In the genomic region with DNA sequence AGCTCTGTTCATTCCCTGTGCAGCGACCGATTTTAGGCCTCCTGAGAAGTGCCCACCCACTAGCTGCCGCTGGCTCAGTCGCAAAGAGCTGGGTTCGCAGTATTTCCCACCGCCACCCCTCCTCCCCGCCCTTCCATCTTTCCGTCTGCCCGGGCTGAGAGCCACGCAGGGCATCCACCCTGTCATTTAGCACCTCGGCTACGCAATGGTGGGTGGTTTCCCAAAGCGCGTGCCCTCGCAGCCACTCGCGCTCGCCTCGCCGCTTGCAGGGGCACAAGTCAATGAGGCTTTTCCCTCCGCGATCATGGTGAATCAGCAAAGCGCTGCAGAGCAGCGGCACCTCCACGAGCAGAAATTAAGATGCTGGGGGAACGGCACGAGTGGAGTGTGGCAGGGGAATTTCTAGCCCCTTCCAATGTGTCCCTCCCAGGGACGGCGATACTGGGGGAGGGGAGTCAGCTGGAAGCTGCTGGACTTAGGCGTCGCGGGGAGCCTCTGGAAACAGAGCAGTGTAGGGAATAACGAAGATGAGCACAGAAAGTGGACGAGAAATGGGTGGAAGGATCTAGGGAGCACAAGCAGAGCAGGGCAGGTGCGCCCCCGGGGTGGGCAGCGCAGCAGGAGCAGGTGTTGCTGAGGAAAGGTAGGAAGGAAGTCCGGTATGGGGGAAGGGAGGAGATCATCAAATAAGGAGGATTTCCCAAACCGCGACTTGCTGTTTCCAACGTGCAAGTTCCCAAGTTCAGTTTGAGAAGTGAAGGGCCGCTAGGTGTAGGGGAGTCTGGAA, we compare ENCODE assay signal across 10 cellular contexts. TPM values are rescaled to one million over a fixed set of nuclear protein-coding genes. Genes with fewer than 3 reads are reported as not detected.
A peak's percentile ranks its signal among the peaks of the same experiment; 100 is the strongest.
DNase-seq lines count a peak whose midpoint lies in the region; ATAC-seq and TF ChIP-seq lines count a peak whose summit lies in the region.
"Had no signal": no experiment of that assay in that cellular context is flagged by ENCODE, and none has a peak within 500 bp of the region (broad histone marks: within the 10 kb centered on the region; RNA-seq: fewer than 3 reads in every experiment).

No MANE protein-coding gene starts in this region.

- H3K9me3 Mint-ChIP-seq in activated naive CD4-positive, alpha-beta T cell treated with anti-CD3 and anti-CD28 coated beads, Interleukin-2, amount 50 U/mL, for 24 hours: no peaks in the 10 kb centered on the region
- no peaks in the 10 kb centered on the region for H3K9me3 Mint-ChIP-seq in activated naive CD4-positive, alpha-beta T cell treated with anti-CD3 and anti-CD28 coated beads, Interleukin-2, amount 10 ng/mL, durations not matched to agents 7 days and 5 days
- H3K9me3 Mint-ChIP-seq in brain: peaks cover 0 to 5% (median 0%) of the 10 kb centered on the region in 5 experiments
- peaks cover 0 to 2% (median 0%) of the 10 kb centered on the region in 11 donors for H3K9me3 Mint-ChIP-seq in naive thymus-derived CD4-positive, alpha-beta T cell

- H3K4me3 ChIP-seq in naive thymus-derived CD4-positive, alpha-beta T cell (ENCODE audit: low read length): no peak overlapping the region
- H3K4me3 ChIP-seq in upper lobe of left lung: peak overlapping the region in 3 of 4 donors; percentile 5 to 38 (median 20)

- no peak for TF ChIP-seq POLR2A in upper lobe of left lung (IDR thresholded peaks at IDR 0.05)

- CTCF ChIA-PET in activated naive CD4-positive, alpha-beta T cell treated with anti-CD3 and anti-CD28 coated beads, Interleukin-2, amount 10 ng/mL, durations not matched to agents 7 days and 5 days (lab: Charles Lee): no interaction called here
- CTCF ChIA-PET in naive thymus-derived CD4-positive, alpha-beta T cell (lab: Charles Lee): no interaction called here

- POLR2A ChIA-PET in naive thymus-derived CD4-positive, alpha-beta T cell (lab: Charles Lee): no interaction called here

- H3K27ac ChIP-seq in naive thymus-derived CD4-positive, alpha-beta T cell (ENCODE audit: low read depth, low read length): no peak overlapping the region
- H3K27ac ChIP-seq in upper lobe of left lung: no peak overlapping the region

- H3K9me3 ChIP-seq in naive thymus-derived CD4-positive, alpha-beta T cell (ENCODE audit: control insufficient read depth in 2 of 3, low read length in 3 of 3): no peaks in the 10 kb centered on the region
- H3K9me3 ChIP-seq in upper lobe of left lung: no peaks in the 10 kb centered on the region

- no peaks in the 10 kb centered on the region for H3K36me3 Mint-ChIP-seq in activated naive CD4-positive, alpha-beta T cell treated with anti-CD3 and anti-CD28 coated beads, Interleukin-2, amount 50 U/mL, for 24 hours
- H3K36me3 Mint-ChIP-seq in activated naive CD4-positive, alpha-beta T cell treated with anti-CD3 and anti-CD28 coated beads, Interleukin-2, amount 10 ng/mL, durations not matched to agents 7 days and 5 days: no peaks in the 10 kb centered on the region
- no peaks in the 10 kb centered on the region for H3K36me3 Mint-ChIP-seq in brain
- H3K36me3 Mint-ChIP-seq in naive thymus-derived CD4-positive, alpha-beta T cell: no peaks in the 10 kb centered on the region
- H3K36me3 Mint-ChIP-seq: CD4-positive, alpha-beta memory T cell had no signal

- DNase-seq in activated naive CD4-positive, alpha-beta T cell treated with anti-CD3 and anti-CD28 coated beads, Interleukin-2, amount 10 ng/mL, durations not matched to agents 7 days and 5 days: no peak
- no peak for DNase-seq in naive thymus-derived CD4-positive, alpha-beta T cell
- DNase-seq in upper lobe of left lung: peak in 1 of 2 donors; percentile 46
- DNase-seq: CD4-positive, alpha-beta memory T cell; NCI-H774 had no signal

- no peak for ATAC-seq in naive thymus-derived CD4-positive, alpha-beta T cell
- ATAC-seq in upper lobe of left lung (ENCODE audit: low FRiP score in 2 of 2): no peak
- ATAC-seq in HG03565 (IDR thresholded peaks at IDR 0.05; ENCODE audit: unreplicated experiment): no peak
- no peak for ATAC-seq in GM21717 (IDR thresholded peaks at IDR 0.05; ENCODE audit: unreplicated experiment)
- no peak for ATAC-seq in GM19455 (IDR thresholded peaks at IDR 0.05; ENCODE audit: unreplicated experiment)

- H3K4me1 ChIP-seq in naive thymus-derived CD4-positive, alpha-beta T cell (ENCODE audit: control insufficient read depth in 2 of 2, insufficient read depth in 2 of 2, low read length in 2 of 2): no peaks in the 10 kb centered on the region
- H3K4me1 ChIP-seq in upper lobe of left lung: peaks cover 0 to 26% (median 1%) of the 10 kb centered on the region in 4 donors

- H3K27me3 Mint-ChIP-seq in activated naive CD4-positive, alpha-beta T cell treated with anti-CD3 and anti-CD28 coated beads, Interleukin-2, amount 50 U/mL, for 24 hours: peaks cover 24% of the 10 kb centered on the region
- H3K27me3 Mint-ChIP-seq in activated naive CD4-positive, alpha-beta T cell treated with anti-CD3 and anti-CD28 coated beads, Interleukin-2, amount 10 ng/mL, durations not matched to agents 7 days and 5 days: peaks cover 50% of the 10 kb centered on the region
- peaks cover 66% of the 10 kb centered on the region for H3K27me3 Mint-ChIP-seq in brain
- H3K27me3 Mint-ChIP-seq in naive thymus-derived CD4-positive, alpha-beta T cell: peaks cover 20 to 52% (median 34%) of the 10 kb centered on the region in 5 donors

- intact Hi-C loops in naive thymus-derived CD4-positive, alpha-beta T cell (cut with micrococcal nuclease): no loop called here

- no peak overlapping the region for H3K27ac Mint-ChIP-seq in activated naive CD4-positive, alpha-beta T cell treated with anti-CD3 and anti-CD28 coated beads, Interleukin-2, amount 50 U/mL, for 24 hours
- no peak overlapping the region for H3K27ac Mint-ChIP-seq in activated naive CD4-positive, alpha-beta T cell treated with anti-CD3 and anti-CD28 coated beads, Interleukin-2, amount 10 ng/mL, durations not matched to agents 7 days and 5 days
- H3K27ac Mint-ChIP-seq in brain: peak overlapping the region in 4 of 5 experiments; percentile 46 to 72 (median 66)
- no peak overlapping the region for H3K27ac Mint-ChIP-seq in naive thymus-derived CD4-positive, alpha-beta T cell

- H3K4me3 Mint-ChIP-seq in activated naive CD4-positive, alpha-beta T cell treated with anti-CD3 and anti-CD28 coated beads, Interleukin-2, amount 50 U/mL, for 24 hours: peak overlapping the region; percentile 30
- no peak overlapping the region for H3K4me3 Mint-ChIP-seq in activated naive CD4-positive, alpha-beta T cell treated with anti-CD3 and anti-CD28 coated beads, Interleukin-2, amount 10 ng/mL, durations not matched to agents 7 days and 5 days
- H3K4me3 Mint-ChIP-seq in brain: peak overlapping the region; percentile 85 to 88 (median 86)
- peak overlapping the region; percentile 7 to 86 (median 64) for H3K4me3 Mint-ChIP-seq in naive thymus-derived CD4-positive, alpha-beta T cell

- H3K36me3 ChIP-seq in naive thymus-derived CD4-positive, alpha-beta T cell (ENCODE audit: control insufficient read depth in 2 of 3, insufficient read depth in 3 of 3, low read length in 3 of 3): no peaks in the 10 kb centered on the region
- H3K36me3 ChIP-seq in upper lobe of left lung: no peaks in the 10 kb centered on the region

- no peak for TF ChIP-seq EP300 in upper lobe of left lung (IDR thresholded peaks at IDR 0.05)

- no peaks in the 10 kb centered on the region for H3K27me3 ChIP-seq in naive thymus-derived CD4-positive, alpha-beta T cell (ENCODE audit: control insufficient read depth in 2 of 2, insufficient read depth in 2 of 2, low read length in 2 of 2)
- H3K27me3 ChIP-seq in upper lobe of left lung: peaks cover 0 to 28% (median 0%) of the 10 kb centered on the region in 4 donors

- TF ChIP-seq CTCF in brain (conservative IDR thresholded peaks at IDR 0.05): no peak
- TF ChIP-seq CTCF in upper lobe of left lung (IDR thresholded peaks at IDR 0.05): no peak

- H3K4me1 Mint-ChIP-seq in activated naive CD4-positive, alpha-beta T cell treated with anti-CD3 and anti-CD28 coated beads, Interleukin-2, amount 50 U/mL, for 24 hours: peaks cover 6% of the 10 kb centered on the region
- peaks cover 8% of the 10 kb centered on the region for H3K4me1 Mint-ChIP-seq in activated naive CD4-positive, alpha-beta T cell treated with anti-CD3 and anti-CD28 coated beads, Interleukin-2, amount 10 ng/mL, durations not matched to agents 7 days and 5 days
- peaks cover 15% of the 10 kb centered on the region for H3K4me1 Mint-ChIP-seq in brain
- peaks cover 0 to 15% (median 11%) of the 10 kb centered on the region in 7 donors for H3K4me1 Mint-ChIP-seq in naive thymus-derived CD4-positive, alpha-beta T cell

- WGBS in upper lobe of left lung, 2 donors: 1 to 22% methylated on average over 15 to 42 of the region's 42 CpGs

RNA-seq across cellular contexts. Expression of a gene that starts 2.4 kb away (rescaled TPM):
- polyA plus RNA-seq in brain (ENCODE audit: insufficient read depth, low read depth, low replicate concordance): 0.48 TPM
- not detected for total RNA-seq in naive thymus-derived CD4-positive, alpha-beta T cell
- not detected for polyA plus RNA-seq in naive thymus-derived CD4-positive, alpha-beta T cell
- total RNA-seq in upper lobe of left lung: 1 to 10 TPM in 3 of 6 donors, under 1 TPM in 3; 0.61 to 2.2 (median 1.4) TPM
- total RNA-seq: CD4-positive, alpha-beta memory T cell had no signal
- polyA plus RNA-seq: CD4-positive, alpha-beta memory T cell had no signal

Comparison
In these comparisons a context has a peak if more than half of its experiments do, and no peak if none do; other contexts are left out.
1. H3K27ac Mint-ChIP-seq: peak in brain (4 of 5); none in activated naive CD4-positive, alpha-beta T cell treated with anti-CD3 and anti-CD28 coated beads, Interleukin-2, amount 50 U/mL, for 24 hours (single experiment), activated naive CD4-positive, alpha-beta T cell treated with anti-CD3 and anti-CD28 coated beads, Interleukin-2, amount 10 ng/mL, durations not matched to agents 7 days and 5 days (single experiment) and naive thymus-derived CD4-positive, alpha-beta T cell (0 of 9).